Comparison of ENCODE assay signal across 13 cellular contexts in genomic region chr7:149776305-149776704, GRCh38. TPM values are rescaled to one million over a fixed set of nuclear protein-coding genes. Genes with fewer than 3 reads are reported as not detected.
DNase-seq lines count a peak whose midpoint lies in the region; ATAC-seq and TF ChIP-seq lines count a peak whose summit lies in the region.
"Had no signal": no experiment of that assay in that cellular context is flagged by ENCODE, and none has a peak within 500 bp of the region (broad histone marks: within the 10 kb centered on the region; RNA-seq: fewer than 3 reads in every experiment).

No MANE protein-coding gene starts in this region.

- WGBS in lung, 2 donors = 2 to 10% methylated on average over 15 of the region's 15 CpGs
- 37 to 44% methylated on average over 14 to 15 of the region's 15 CpGs for WGBS in GM23248 (ENCODE audit: low coverage in 1 of 2, low lambda C conversion rate in 2 of 2, missing lambda C conversion rate in 2 of 2), 2 experiments

- peak overlapping the region; percentile 59 for H3K4me3 Mint-ChIP-seq in endothelial cell (ENCODE audit: unreplicated experiment)
- H3K4me3 Mint-ChIP-seq: B cell had no signal

- H3K27me3 Mint-ChIP-seq in endothelial cell (ENCODE audit: unreplicated experiment) = peaks cover 11% of the 10 kb centered on the region
- H3K27me3 Mint-ChIP-seq: B cell had no signal

- H3K79me2 ChIP-seq in GM23248 (ENCODE audit: insufficient read depth) = no peaks in the 10 kb centered on the region

- no peaks in the 10 kb centered on the region for H3K36me3 ChIP-seq in BLaER1
- no peaks in the 10 kb centered on the region for H3K36me3 ChIP-seq in lung (ENCODE audit: control insufficient read depth in 2 of 2, insufficient read depth in 2 of 2, low read length in 2 of 2)
- no peaks in the 10 kb centered on the region for H3K36me3 ChIP-seq in GM23248 (ENCODE audit: low read depth)

- H3K4me2 ChIP-seq in BLaER1 (peak overlapping the region; percentile 90), GM23248 (ENCODE audit: unreplicated experiment) (no peak overlapping the region)

- peaks cover 27% of the 10 kb centered on the region for H3K4me1 Mint-ChIP-seq in endothelial cell (ENCODE audit: unreplicated experiment)

- ATAC-seq in lung (ENCODE audit: insufficient read depth, low FRiP score) (no peak), GM18873 (IDR thresholded peaks at IDR 0.05; ENCODE audit: low FRiP score, unreplicated experiment) (no peak), GM19463 (IDR thresholded peaks at IDR 0.05; ENCODE audit: unreplicated experiment) (no peak)

- H2AFZ ChIP-seq in GM23248 = no peak overlapping the region

- in situ Hi-C loops in GM23248 (cut with MboI) = no loop called here

- H3F3A ChIP-seq in GM23248 (ENCODE audit: insufficient read depth) = no peaks in the 10 kb centered on the region

- H4K20me1 ChIP-seq in BLaER1 = peaks cover 12% of the 10 kb centered on the region; the same call in 1 of the 2 replicates
- no peaks in the 10 kb centered on the region for H4K20me1 ChIP-seq in GM23248 (ENCODE audit: insufficient read depth)

- no peaks in the 10 kb centered on the region for H3K9me3 ChIP-seq in BLaER1
- no peaks in the 10 kb centered on the region for H3K9me3 ChIP-seq in lung (ENCODE audit: control insufficient read depth in 2 of 2, insufficient read depth in 1 of 2, low read length in 1 of 2)
- H3K9me3 ChIP-seq in GM23248 (ENCODE audit: low read depth) = no peaks in the 10 kb centered on the region

- H3K27me3 ChIP-seq in BLaER1 = no peaks in the 10 kb centered on the region
- H3K27me3 ChIP-seq in lung (ENCODE audit: control insufficient read depth, insufficient read depth) = no peaks in the 10 kb centered on the region
- H3K27me3 ChIP-seq in GM23248 (replicated peaks; ENCODE audit: insufficient read depth) = peaks cover 20% of the 10 kb centered on the region

- no peak overlapping the region for H3K9ac ChIP-seq in BLaER1
- H3K9ac ChIP-seq in GM23248 = no peak overlapping the region

- DNase-seq in NCI-H460 (ENCODE audit: extremely low read depth, low read depth) (peak; percentile 7), endothelial cell (ENCODE audit: low spot score) (peak; percentile 63), lung (ENCODE audit: low spot score) (peak; percentile 73), GM23248 (no peak)
- no peak for DNase-seq in activated CD4-positive, alpha-beta T cell treated with anti-CD3 and anti-CD28 coated beads for 4 hours
- DNase-seq: central memory CD4-positive, alpha-beta T cell; foreskin melanocyte; NCI-H2227 treated with DMSO at 0.1 percent for 48 hours had no signal

- TF ChIP-seq CTCF in endothelial cell (IDR thresholded peaks at IDR 0.05; ENCODE audit: unreplicated experiment) = no peak
- TF ChIP-seq CTCF in lung (IDR thresholded peaks at IDR 0.05; ENCODE audit: control extremely low read depth, extremely low read depth) = no peak

- peak overlapping the region; percentile 84 for H3K27ac Mint-ChIP-seq in endothelial cell (ENCODE audit: unreplicated experiment)
- H3K27ac Mint-ChIP-seq: B cell had no signal

- no peak overlapping the region for H3K4me3 ChIP-seq in BLaER1
- H3K4me3 ChIP-seq in lung = no peak overlapping the region
- no peak overlapping the region for H3K4me3 ChIP-seq in GM23248

- H3K9me2 ChIP-seq in GM23248 (ENCODE audit: insufficient read depth) = no peaks in the 10 kb centered on the region

- H3K27ac ChIP-seq in BLaER1 = no peak overlapping the region
- H3K27ac ChIP-seq in lung (ENCODE audit: low read depth in 1 of 2, low read length in 1 of 2) = peak overlapping the region in 1 of 2 donors; percentile 79
- no peak overlapping the region for H3K27ac ChIP-seq in GM23248

- no peaks in the 10 kb centered on the region for H3K9me3 Mint-ChIP-seq in endothelial cell (ENCODE audit: unreplicated experiment)

- H3K4me1 ChIP-seq in BLaER1 (peaks cover 59% of the 10 kb centered on the region), lung (ENCODE audit: control insufficient read depth in 2 of 2, insufficient read depth in 2 of 2, low read length in 2 of 2) (peaks cover 0 to 13% of the 10 kb centered on the region in 2 donors), GM23248 (ENCODE audit: insufficient read depth) (no peaks in the 10 kb centered on the region)

- H3K36me3 Mint-ChIP-seq in endothelial cell (ENCODE audit: low read depth, unreplicated experiment) = no peaks in the 10 kb centered on the region

RNA-seq across cellular contexts. Expression of gene ZNF467, which starts 2.9 kb away (rescaled TPM):
- total RNA-seq in NCI-H460 (2014; rRNA removed; shearing (Covaris generic)) = 3.3 TPM in 2 replicates
- polyA plus RNA-seq in NCI-H460 (2014; cell fraction: nucleus; rRNA removed) = 3.7 and 6.5 TPM in 2 replicates
- total RNA-seq in endothelial cell (ENCODE audit: unreplicated experiment) (64.2 TPM), lung (10 to 100 TPM in 1 of 2 donors, 1 to 10 TPM in 1; 9.8 to 27.2 TPM)
- polyA plus RNA-seq in lung (10 to 100 TPM; 11.2 to 18.6 TPM), GM23248 (2016; fragmentation: Nextera tagmentation; extraction: Ambion mirVana) (not detected in 2 replicates)
- not detected in 2 replicates for total RNA-seq in GM23248 (2014; rRNA removed; shearing (Covaris generic))
- total RNA-seq: T-helper 1 cell treated with Interleukin-12 subunit alpha and Interleukin-12 subunit beta and Interleukin-4 antibody, amounts not matched to agents 30 ng/mL and 1 ng/mL, for 36 hours had no signal

Comparison
In these comparisons a context has a peak if more than half of its experiments do, and no peak if none do; other contexts are left out.
1. DNase-seq: peak in NCI-H460 (single experiment), endothelial cell (single experiment) and lung (single experiment); none in activated CD4-positive, alpha-beta T cell treated with anti-CD3 and anti-CD28 coated beads for 4 hours (0 of 2) and GM23248 (single experiment).